Comparison of ENCODE assay signal across 8 cellular contexts in the genomic region with DNA sequence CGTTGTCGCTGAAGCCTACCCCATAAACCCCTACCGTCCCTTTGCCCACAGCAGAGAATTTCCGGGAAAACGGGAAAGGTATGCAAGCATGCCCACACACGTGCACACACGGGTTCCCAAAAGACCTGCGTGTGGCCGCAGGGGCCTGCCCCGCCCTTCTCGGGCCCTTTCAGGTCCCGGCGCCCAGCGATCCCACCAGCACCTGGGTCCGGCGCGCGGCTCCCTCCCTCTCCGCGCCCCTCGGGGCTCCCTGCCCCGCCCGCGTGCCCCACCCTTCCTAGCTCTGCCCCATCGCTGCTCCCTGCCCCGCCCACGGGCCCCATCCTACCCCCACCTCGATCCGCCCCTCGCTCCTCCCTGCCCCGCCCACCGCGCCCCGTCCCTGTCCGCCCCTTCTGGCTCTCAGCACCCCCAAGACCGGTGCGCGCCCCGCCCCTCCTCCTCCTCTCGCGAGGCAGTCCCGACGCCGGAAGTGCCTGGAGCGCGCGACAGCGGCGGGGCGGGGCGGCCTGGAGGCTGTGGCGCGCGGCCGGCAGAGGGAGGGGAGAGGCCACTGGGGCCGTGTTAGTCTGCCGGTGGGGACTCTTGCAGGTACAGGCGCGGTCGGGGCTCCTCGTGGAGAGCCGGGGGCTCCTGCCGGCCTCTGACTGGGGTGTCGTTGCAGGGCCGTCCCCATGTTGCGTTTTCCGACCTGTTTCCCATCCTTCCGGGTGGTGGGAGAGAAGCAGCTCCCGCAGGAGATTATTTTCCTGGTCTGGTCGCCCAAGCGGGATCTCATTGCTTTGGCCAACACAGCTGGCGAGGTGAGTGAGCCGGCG. TPM values are rescaled to one million over a fixed set of nuclear protein-coding genes. Genes with fewer than 3 reads are reported as not detected.
DNase-seq lines count a peak whose midpoint lies in the region; ATAC-seq, FAIRE-seq and TF ChIP-seq lines count a peak whose summit lies in the region.

A gene with protein sequence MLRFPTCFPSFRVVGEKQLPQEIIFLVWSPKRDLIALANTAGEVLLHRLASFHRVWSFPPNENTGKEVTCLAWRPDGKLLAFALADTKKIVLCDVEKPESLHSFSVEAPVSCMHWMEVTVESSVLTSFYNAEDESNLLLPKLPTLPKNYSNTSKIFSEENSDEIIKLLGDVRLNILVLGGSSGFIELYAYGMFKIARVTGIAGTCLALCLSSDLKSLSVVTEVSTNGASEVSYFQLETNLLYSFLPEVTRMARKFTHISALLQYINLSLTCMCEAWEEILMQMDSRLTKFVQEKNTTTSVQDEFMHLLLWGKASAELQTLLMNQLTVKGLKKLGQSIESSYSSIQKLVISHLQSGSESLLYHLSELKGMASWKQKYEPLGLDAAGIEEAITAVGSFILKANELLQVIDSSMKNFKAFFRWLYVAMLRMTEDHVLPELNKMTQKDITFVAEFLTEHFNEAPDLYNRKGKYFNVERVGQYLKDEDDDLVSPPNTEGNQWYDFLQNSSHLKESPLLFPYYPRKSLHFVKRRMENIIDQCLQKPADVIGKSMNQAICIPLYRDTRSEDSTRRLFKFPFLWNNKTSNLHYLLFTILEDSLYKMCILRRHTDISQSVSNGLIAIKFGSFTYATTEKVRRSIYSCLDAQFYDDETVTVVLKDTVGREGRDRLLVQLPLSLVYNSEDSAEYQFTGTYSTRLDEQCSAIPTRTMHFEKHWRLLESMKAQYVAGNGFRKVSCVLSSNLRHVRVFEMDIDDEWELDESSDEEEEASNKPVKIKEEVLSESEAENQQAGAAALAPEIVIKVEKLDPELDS (plus strand): TSS at position 510 of the 818 bp plus-strand sequence. CDS start 165 bp downstream, at position 675.

- H3K9ac ChIP-seq in astrocyte (ENCODE audit: low read length) (peak within 1 kb of the TSS; percentile 85), rectal smooth muscle tissue (ENCODE audit: low read length) (peak within 1 kb of the TSS; percentile 82)

- intact Hi-C loops in vagina (cut with DNase I) = no loop called here

- H3K9me3 Mint-ChIP-seq in T-helper 2 cell treated with Interferon-gamma antibody and Interleukin-4, amounts not matched to agents 5 μg/mL and 100 μg/mL, for 36 hours = no peaks in the 10 kb centered on the region
- no peaks in the 10 kb centered on the region for H3K9me3 Mint-ChIP-seq in astrocyte (ENCODE audit: unreplicated experiment)

- TF ChIP-seq CTCF in astrocyte (IDR thresholded peaks at IDR 0.05; ENCODE audit: insufficient read depth, low read depth, low read length) (no peak), vagina (IDR thresholded peaks at IDR 0.05) (no peak)

- DNase-seq in NCI-H187 treated with DMSO at 0.1 percent for 48 hours (lab: John Stamatoyannopoulos, UW) = peak; percentile 59
- DNase-seq in T-helper 2 cell treated with Interferon-gamma antibody and Interleukin-4, amounts not matched to agents 5 μg/mL and 100 μg/mL, for 36 hours (ENCODE audit: low spot score) = peak; percentile 93
- DNase-seq in astrocyte (ENCODE audit: low read depth) = peak; percentile 77
- DNase-seq in hepatic stellate cell (ENCODE audit: low spot score) = peak; percentile 88
- DNase-seq in vagina (ENCODE audit: extremely low spot score in 2 of 2) = peak in 1 of 2 donors; percentile 95

- no peak for FAIRE-seq in astrocyte (lab: Jason Lieb, UNC)

- H3K4me3 ChIP-seq in astrocyte (ENCODE audit: insufficient read depth, low read depth, low read length) (peak within 1 kb of the TSS; percentile 84), rectal smooth muscle tissue (ENCODE audit: low read length) (peak within 1 kb of the TSS; percentile 96), vagina (peak within 1 kb of the TSS; percentile 73 to 93)

- H3K4me2 ChIP-seq in astrocyte (ENCODE audit: low read length) = peak within 1 kb of the TSS; percentile 85

- H3K27me3 ChIP-seq in astrocyte (ENCODE audit: insufficient read depth, low read length) (no peaks in the 10 kb centered on the region), rectal smooth muscle tissue (ENCODE audit: control insufficient read depth, insufficient read depth, low read length) (no peaks in the 10 kb centered on the region), vagina (no peaks in the 10 kb centered on the region)

- H3K36me3 Mint-ChIP-seq in T-helper 2 cell treated with Interferon-gamma antibody and Interleukin-4, amounts not matched to agents 5 μg/mL and 100 μg/mL, for 36 hours (ENCODE audit: low read depth) = peaks cover 12% of the 10 kb centered on the region
- no peaks in the 10 kb centered on the region for H3K36me3 Mint-ChIP-seq in astrocyte (ENCODE audit: low read depth, unreplicated experiment)

- H3K36me3 ChIP-seq in astrocyte (ENCODE audit: insufficient read depth, low read length) (peaks cover 12% of the 10 kb centered on the region), rectal smooth muscle tissue (ENCODE audit: control insufficient read depth, insufficient read depth, low read length) (no peaks in the 10 kb centered on the region), vagina (peaks cover 0 to 14% of the 10 kb centered on the region in 2 donors)

- H3K27ac Mint-ChIP-seq in T-helper 2 cell treated with Interferon-gamma antibody and Interleukin-4, amounts not matched to agents 5 μg/mL and 100 μg/mL, for 36 hours = peak within 1 kb of the TSS; percentile 93
- peak within 1 kb of the TSS; percentile 87 for H3K27ac Mint-ChIP-seq in astrocyte (ENCODE audit: unreplicated experiment)

- H3K27me3 Mint-ChIP-seq in T-helper 2 cell treated with Interferon-gamma antibody and Interleukin-4, amounts not matched to agents 5 μg/mL and 100 μg/mL, for 36 hours (ENCODE audit: low read depth) = no peaks in the 10 kb centered on the region
- H3K27me3 Mint-ChIP-seq in astrocyte (ENCODE audit: low read depth, unreplicated experiment) = no peaks in the 10 kb centered on the region

- peak within 1 kb of the TSS; percentile 81 for H2AFZ ChIP-seq in astrocyte (ENCODE audit: low read depth, low read length)

- ATAC-seq in GM18508 (IDR thresholded peaks at IDR 0.05; ENCODE audit: insufficient read depth, unreplicated experiment) (peak; percentile 43), HG02970 (IDR thresholded peaks at IDR 0.05; ENCODE audit: low FRiP score, unreplicated experiment) (peak; percentile 99)

- H3K79me2 ChIP-seq in astrocyte (ENCODE audit: insufficient read depth, low read length) = peaks cover 26% of the 10 kb centered on the region

- H3K27ac ChIP-seq in astrocyte (ENCODE audit: low read depth, low read length) (peak within 1 kb of the TSS; percentile 50), rectal smooth muscle tissue (ENCODE audit: low read depth, low read length) (peak within 1 kb of the TSS; percentile 7), vagina (peak within 1 kb of the TSS; percentile 73)

- H3K4me3 Mint-ChIP-seq in T-helper 2 cell treated with Interferon-gamma antibody and Interleukin-4, amounts not matched to agents 5 μg/mL and 100 μg/mL, for 36 hours = no peak within 1 kb of the TSS
- H3K4me3 Mint-ChIP-seq in astrocyte (ENCODE audit: unreplicated experiment) = peak within 1 kb of the TSS; percentile 83

- H3K4me1 ChIP-seq in astrocyte (ENCODE audit: insufficient read depth, low read length) = peaks cover 7% of the 10 kb centered on the region
- H3K4me1 ChIP-seq in rectal smooth muscle tissue (ENCODE audit: control insufficient read depth, insufficient read depth, low read length) = no peaks in the 10 kb centered on the region
- H3K4me1 ChIP-seq in vagina = peaks cover 23% of the 10 kb centered on the region

- H4K20me1 ChIP-seq in astrocyte (ENCODE audit: insufficient read depth, low read length) = peaks cover 15% of the 10 kb centered on the region

- H3K9me3 ChIP-seq in astrocyte (ENCODE audit: insufficient read depth, low read depth, low read length) (no peaks in the 10 kb centered on the region), vagina (no peaks in the 10 kb centered on the region)

- H3K4me1 Mint-ChIP-seq in T-helper 2 cell treated with Interferon-gamma antibody and Interleukin-4, amounts not matched to agents 5 μg/mL and 100 μg/mL, for 36 hours (ENCODE audit: low read depth) = peaks cover 12% of the 10 kb centered on the region
- no peaks in the 10 kb centered on the region for H3K4me1 Mint-ChIP-seq in astrocyte (ENCODE audit: low read depth, unreplicated experiment)

- peak in 1 of 2 donors; percentile 30 for TF ChIP-seq POLR2A in vagina (IDR thresholded peaks at IDR 0.05)

RNA-seq across cellular contexts. Expression of the gene that starts here (rescaled TPM):
- total RNA-seq in astrocyte (18.9 and 19.2 TPM in 2 replicates), vagina (33.6 TPM)

Comparison
In these comparisons a context has a peak if more than half of its experiments do, and no peak if none do; other contexts are left out.
1. H3K27ac ChIP-seq: peak in every context shown above with its lines; median percentile 73 in vagina; 50 in astrocyte; 7 in rectal smooth muscle tissue.